In genomic region chr16:75237398-75238131, GRCh38 we compare ENCODE assay signal across 17 cellular contexts. TPM values are rescaled to one million over a fixed set of nuclear protein-coding genes. Genes with fewer than 3 reads are reported as not detected.
DNase-seq lines count a peak whose midpoint lies in the region; ATAC-seq and TF ChIP-seq lines count a peak whose summit lies in the region.
"Had no signal": no experiment of that assay in that cellular context is flagged by ENCODE, and none has a peak within 500 bp of the region (broad histone marks: within the 10 kb centered on the region; RNA-seq: fewer than 3 reads in every experiment).

No MANE protein-coding gene starts in this region.

- H3K4me3 Mint-ChIP-seq in nephron: no peak overlapping the region
- H3K4me3 Mint-ChIP-seq in natural killer cell treated with Interleukin-12 subunit alpha and Interleukin-12 subunit beta and Interleukin-15 and Interleukin-18, amount 100 ng/mL, for 72 hours: no peak overlapping the region
- H3K4me3 Mint-ChIP-seq: activated CD4-positive, alpha-beta T cell treated with anti-CD3 and anti-CD28 coated beads, Interleukin-2, amount 10 ng/mL, durations not matched to agents 7 days and 5 days; stimulated activated effector memory CD8-positive, alpha-beta T cell treated with anti-CD3 and anti-CD28 coated beads, Interleukin-12 subunit alpha, Interleukin-12 subunit beta, amount 100 ng/mL, for 72 hours had no signal

- peak overlapping the region; percentile 51; the same call in 1 of the 2 replicates for H3K27ac ChIP-seq in Panc1 (ENCODE audit: low read length)
- H3K27ac ChIP-seq in coronary artery: peak overlapping the region; percentile 94
- peak overlapping the region; percentile 78 to 96 (median 88) for H3K27ac ChIP-seq in thyroid gland
- H3K27ac ChIP-seq: foreskin keratinocyte, neutrophil had no signal

- H3K27me3 Mint-ChIP-seq in nephron (ENCODE audit: low read depth): peaks cover 3% of the 10 kb centered on the region
- H3K27me3 Mint-ChIP-seq in natural killer cell treated with Interleukin-12 subunit alpha and Interleukin-12 subunit beta and Interleukin-15 and Interleukin-18, amount 100 ng/mL, for 72 hours: peaks cover 7 to 16% of the 10 kb centered on the region in 2 donors

- no peaks in the 10 kb centered on the region for H3K9me3 Mint-ChIP-seq in nephron
- no peaks in the 10 kb centered on the region for H3K9me3 Mint-ChIP-seq in natural killer cell treated with Interleukin-12 subunit alpha and Interleukin-12 subunit beta and Interleukin-15 and Interleukin-18, amount 100 ng/mL, for 72 hours
- H3K9me3 Mint-ChIP-seq: activated CD4-positive, alpha-beta T cell treated with anti-CD3 and anti-CD28 coated beads, Interleukin-2, amount 10 ng/mL, durations not matched to agents 7 days and 5 days; stimulated activated effector memory CD8-positive, alpha-beta T cell treated with anti-CD3 and anti-CD28 coated beads, Interleukin-12 subunit alpha, Interleukin-12 subunit beta, amount 100 ng/mL, for 72 hours had no signal

- WGBS in thyroid gland, 2 donors: 95 to 100% methylated on average over 2 to 10 of the region's 18 CpGs

- TF ChIP-seq POLR2A in thyroid gland (IDR thresholded peaks at IDR 0.05): no peak

- H3K36me3 ChIP-seq in Panc1 (ENCODE audit: control insufficient read depth, insufficient read depth, low read length) (peaks cover 5% of the 10 kb centered on the region), thyroid gland (peaks cover 28 to 37% of the 10 kb centered on the region in 2 donors)
- H3K36me3 ChIP-seq: neutrophil had no signal

- peaks cover 40% of the 10 kb centered on the region for H3K4me1 Mint-ChIP-seq in nephron
- peaks cover 6 to 13% of the 10 kb centered on the region in 2 donors for H3K4me1 Mint-ChIP-seq in natural killer cell treated with Interleukin-12 subunit alpha and Interleukin-12 subunit beta and Interleukin-15 and Interleukin-18, amount 100 ng/mL, for 72 hours (ENCODE audit: low read depth in 2 of 2)

- intact Hi-C loops in Panc1 (cut with micrococcal nuclease; ENCODE audit: unreplicated experiment): loop anchor here (10.0 kb wide), 1 partner anchor 147 kb away; no protein-coding TSS in a partner anchor
- intact Hi-C loops in thyroid gland (cut with DNase I): no loop called here

- no TSS peak for BruUV-seq in Panc1 (replicated peaks; lab: Mats Ljungman, UMichigan)

- peak overlapping the region in 2 of 3 experiments; percentile 29 to 89 for H3K27ac Mint-ChIP-seq in nephron
- H3K27ac Mint-ChIP-seq in natural killer cell treated with Interleukin-12 subunit alpha and Interleukin-12 subunit beta and Interleukin-15 and Interleukin-18, amount 100 ng/mL, for 72 hours: no peak overlapping the region
- H3K27ac Mint-ChIP-seq: activated CD4-positive, alpha-beta T cell treated with anti-CD3 and anti-CD28 coated beads, Interleukin-2, amount 10 ng/mL, durations not matched to agents 7 days and 5 days; stimulated activated effector memory CD8-positive, alpha-beta T cell treated with anti-CD3 and anti-CD28 coated beads, Interleukin-12 subunit alpha, Interleukin-12 subunit beta, amount 100 ng/mL, for 72 hours had no signal

- peaks cover 38% of the 10 kb centered on the region for H3K36me3 Mint-ChIP-seq in nephron (ENCODE audit: low read depth)
- no peaks in the 10 kb centered on the region for H3K36me3 Mint-ChIP-seq in natural killer cell treated with Interleukin-12 subunit alpha and Interleukin-12 subunit beta and Interleukin-15 and Interleukin-18, amount 100 ng/mL, for 72 hours
- H3K36me3 Mint-ChIP-seq: stimulated activated effector memory CD8-positive, alpha-beta T cell treated with anti-CD3 and anti-CD28 coated beads, Interleukin-12 subunit alpha, Interleukin-12 subunit beta, amount 100 ng/mL, for 72 hours had no signal

- POLR2A ChIA-PET in Panc1 (lab: Charles Lee): no interaction called here

- H3K4me1 ChIP-seq in Panc1 (ENCODE audit: control insufficient read depth, insufficient read depth, low read length): peaks cover 31% of the 10 kb centered on the region
- peaks cover 27 to 48% of the 10 kb centered on the region in 2 donors for H3K4me1 ChIP-seq in thyroid gland
- H3K4me1 ChIP-seq: Caco-2 had no signal

- TF ChIP-seq CTCF in Panc1 (IDR thresholded peaks at IDR 0.05) (no peak), coronary artery (IDR thresholded peaks at IDR 0.05) (no peak), nephron (IDR thresholded peaks at IDR 0.05; ENCODE audit: unreplicated experiment in 3 of 3) (no peak), thyroid gland (IDR thresholded peaks at IDR 0.05) (no peak)

- ATAC-seq in Panc1: no peak
- no peak for ATAC-seq in natural killer cell treated with Interleukin-12 subunit alpha and Interleukin-12 subunit beta and Interleukin-15 and Interleukin-18, amount 100 ng/mL, for 72 hours
- no peak for ATAC-seq in HG03521 (IDR thresholded peaks at IDR 0.05; ENCODE audit: unreplicated experiment)
- no peak for ATAC-seq in GM21381 (IDR thresholded peaks at IDR 0.05; ENCODE audit: unreplicated experiment)
- ATAC-seq: foreskin keratinocyte; stimulated activated effector memory CD8-positive, alpha-beta T cell treated with anti-CD3 and anti-CD28 coated beads, Interleukin-12 subunit alpha, Interleukin-12 subunit beta, amount 100 ng/mL, for 72 hours had no signal

- CTCF ChIA-PET in Panc1 (lab: Charles Lee): no interaction called here

- DNase-seq in Panc1 (ENCODE audit: low read depth, low spot score) (no peak), coronary artery (ENCODE audit: low spot score) (no peak), thyroid gland (no peak), COLO668 (lab: John Stamatoyannopoulos, UW; ENCODE audit: unreplicated experiment) (no peak)
- no peak for DNase-seq in natural killer cell treated with Interleukin-12 subunit alpha and Interleukin-12 subunit beta and Interleukin-15 and Interleukin-18, amount 100 ng/mL, for 72 hours (ENCODE audit: low spot score)
- DNase-seq: activated CD4-positive, alpha-beta T cell treated with anti-CD3 and anti-CD28 coated beads, Interleukin-2, amount 10 ng/mL, durations not matched to agents 7 days and 5 days; Caco-2; foreskin keratinocyte; GOT3; islet precursor cell; NCI-H774; stimulated activated CD4-positive, alpha-beta T cell treated with anti-CD3 and anti-CD28 coated beads, Interleukin-1b, Interleukin-23, amount 100 ng/mL, for 48 hours had no signal

- H3K27me3 ChIP-seq in Panc1 (ENCODE audit: control insufficient read depth, insufficient read depth, low read length): no peaks in the 10 kb centered on the region
- H3K27me3 ChIP-seq in thyroid gland: no peaks in the 10 kb centered on the region
- H3K27me3 ChIP-seq: foreskin keratinocyte had no signal

- no peaks in the 10 kb centered on the region for H3K9me3 ChIP-seq in Panc1 (ENCODE audit: control insufficient read depth, insufficient read depth, low read depth, low read length)
- H3K9me3 ChIP-seq in thyroid gland: no peaks in the 10 kb centered on the region
- H3K9me3 ChIP-seq: Caco-2, neutrophil had no signal

- in situ Hi-C loops in Panc1 (cut with HindIII; ENCODE audit: low pct_unique_long_range_greater_than_20kb, low sequenced_read_pairs): no loop called here

- H3K4me3 ChIP-seq in Panc1 (ENCODE audit: low read depth in 2 of 2, low read length in 2 of 2) (no peak overlapping the region), coronary artery (peak overlapping the region; percentile 61), thyroid gland (replicated peaks in 1 of 3) (no peak overlapping the region)

RNA-seq across cellular contexts. Expression of gene BCAR1, which starts 13.9 kb away (rescaled TPM):
- total RNA-seq in Panc1 (2021; ENCODE audit: unreplicated experiment): 120 TPM
- polyA plus RNA-seq in Panc1 (2012; ENCODE audit: insufficient read length): 112 TPM
- 10 to 100 TPM; 51.1 to 89.9 (median 71.3) TPM for total RNA-seq in thyroid gland
- not detected for total RNA-seq in natural killer cell treated with Interleukin-12 subunit alpha and Interleukin-12 subunit beta and Interleukin-15 and Interleukin-18, amount 100 ng/mL, for 72 hours

RNA-seq across cellular contexts. Expression of gene CTRB1, which starts 18.8 kb away (rescaled TPM):
- total RNA-seq in Panc1 (2021; ENCODE audit: unreplicated experiment) (2.7 TPM), thyroid gland (not detected)
- polyA plus RNA-seq in Panc1 (2012; ENCODE audit: insufficient read length): not detected
- total RNA-seq in natural killer cell treated with Interleukin-12 subunit alpha and Interleukin-12 subunit beta and Interleukin-15 and Interleukin-18, amount 100 ng/mL, for 72 hours: not detected
- total RNA-seq: activated CD4-positive, alpha-beta T cell treated with anti-CD3 and anti-CD28 coated beads, Interleukin-2, amount 10 ng/mL, durations not matched to agents 7 days and 5 days; Caco-2; foreskin keratinocyte had no signal
- polyA plus RNA-seq: foreskin keratinocyte had no signal

RNA-seq across cellular contexts. Expression of gene CTRB2, which starts 30.6 kb away (rescaled TPM):
- total RNA-seq in Panc1 (2021; ENCODE audit: unreplicated experiment) (5.0 TPM), thyroid gland (not detected)
- polyA plus RNA-seq in Panc1 (2012; ENCODE audit: insufficient read length): not detected
- total RNA-seq in natural killer cell treated with Interleukin-12 subunit alpha and Interleukin-12 subunit beta and Interleukin-15 and Interleukin-18, amount 100 ng/mL, for 72 hours: not detected
- total RNA-seq: activated CD4-positive, alpha-beta T cell treated with anti-CD3 and anti-CD28 coated beads, Interleukin-2, amount 10 ng/mL, durations not matched to agents 7 days and 5 days; Caco-2; foreskin keratinocyte had no signal
- polyA plus RNA-seq: foreskin keratinocyte had no signal

Comparison
In these comparisons a context has a peak if more than half of its experiments do, and no peak if none do; other contexts are left out.
1. H3K27ac Mint-ChIP-seq: peak in nephron (2 of 3); none in natural killer cell treated with Interleukin-12 subunit alpha and Interleukin-12 subunit beta and Interleukin-15 and Interleukin-18, amount 100 ng/mL, for 72 hours (0 of 2).
2. RNA of gene BCAR1, which starts 13.9 kb away (total RNA-seq): 120 TPM in Panc1 (single experiment) and 51.1 to 89.9 TPM in thyroid gland; not detected in natural killer cell treated with Interleukin-12 subunit alpha and Interleukin-12 subunit beta and Interleukin-15 and Interleukin-18, amount 100 ng/mL, for 72 hours; every median in the first group is over 10 times any median in the second.
3. Peak in every context shown above with its lines, with median percentiles within 50 percentile points of each other: H3K27ac ChIP-seq.